In the genomic region with DNA sequence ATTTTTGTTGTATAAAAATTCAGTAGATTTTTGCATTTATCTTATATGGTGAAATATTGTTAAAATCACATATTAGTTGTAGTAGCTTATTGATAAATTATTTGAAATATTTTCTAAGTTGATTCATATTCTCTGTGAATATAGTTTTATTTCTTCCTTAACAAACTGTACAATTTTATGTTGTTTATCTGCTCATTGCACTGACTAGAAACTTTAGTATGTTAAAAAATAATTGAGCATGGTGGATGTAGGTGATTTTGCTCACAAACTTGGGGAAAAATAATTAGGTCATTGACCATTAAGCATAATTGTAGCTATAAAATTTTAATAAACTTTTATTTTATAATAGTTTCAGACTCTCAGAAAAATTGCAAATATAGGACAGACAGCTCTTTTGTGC, we compare ENCODE assay signal across 27 cellular contexts.
"Had no signal": no experiment of that assay in that cellular context is flagged by ENCODE, and none has a peak within 500 bp of the region (broad histone marks: within the 10 kb centered on the region; RNA-seq: fewer than 3 reads in every experiment).

No MANE protein-coding gene starts in this region.

- FAIRE-seq: colon, endothelial cell of umbilical vein had no signal

- H3K4me3 Mint-ChIP-seq: dendritic cell treated with granulocyte-macrophage colony-stimulating factor and Interleukin-4, amounts not matched to agents 40 ng/mL and 50 ng/mL, for 4 days; effector memory CD8-positive, alpha-beta T cell; endodermal cell had no signal

- H3K27ac Mint-ChIP-seq: dendritic cell treated with granulocyte-macrophage colony-stimulating factor and Interleukin-4, amounts not matched to agents 40 ng/mL and 50 ng/mL, for 4 days; effector memory CD8-positive, alpha-beta T cell; endodermal cell had no signal

- H3K36me3 ChIP-seq: colonic mucosa, esophagus muscularis mucosa, esophagus squamous epithelium, gastrocnemius medialis, gastroesophageal sphincter, heart left ventricle, heart right ventricle had no signal

- ATAC-seq: effector memory CD8-positive, alpha-beta T cell; esophagus mucosa; foreskin keratinocyte; gastrocnemius medialis; gastroesophageal sphincter; heart left ventricle; heart right ventricle had no signal

- DNase-seq: colonic mucosa; cortex of kidney; dermis blood vessel endothelial cell; dorsolateral prefrontal cortex; effector CD4-positive, alpha-beta T cell; effector CD8-positive, alpha-beta T cell; effector memory CD4-positive, alpha-beta T cell; effector memory CD8-positive, alpha-beta T cell; endodermal cell; erythroblast; esophagus squamous epithelium; foreskin fibroblast; foreskin keratinocyte; foreskin melanocyte; gastrocnemius medialis; glutamatergic neuron; head of caudate nucleus; heart left ventricle; heart right ventricle had no signal

- H3K9me3 ChIP-seq: colonic mucosa, esophagus muscularis mucosa, esophagus squamous epithelium, gastrocnemius medialis had no signal

- H3K27ac ChIP-seq: colonic mucosa, coronary artery, dorsolateral prefrontal cortex, epithelial cell of prostate, esophagus muscularis mucosa, esophagus squamous epithelium, foreskin keratinocyte, gastrocnemius medialis, gastroesophageal sphincter, heart left ventricle, heart right ventricle had no signal

- H3K4me3 ChIP-seq: colonic mucosa, coronary artery, dorsolateral prefrontal cortex, esophagus muscularis mucosa, esophagus squamous epithelium, gastrocnemius medialis, gastroesophageal sphincter, heart left ventricle, heart right ventricle had no signal

- H3K27me3 Mint-ChIP-seq: dendritic cell treated with granulocyte-macrophage colony-stimulating factor and Interleukin-4, amounts not matched to agents 40 ng/mL and 50 ng/mL, for 4 days; effector memory CD8-positive, alpha-beta T cell had no signal

- H3K27me3 ChIP-seq: colonic mucosa, dorsolateral prefrontal cortex, esophagus muscularis mucosa, esophagus squamous epithelium, foreskin keratinocyte, gastrocnemius medialis, gastroesophageal sphincter, heart left ventricle, heart right ventricle had no signal

- H3K4me1 ChIP-seq: colonic mucosa, esophagus muscularis mucosa, esophagus squamous epithelium, foreskin keratinocyte, gastrocnemius medialis, gastroesophageal sphincter, heart left ventricle, heart right ventricle had no signal

- H3K4me1 Mint-ChIP-seq: endodermal cell had no signal
